Comparison of ENCODE assay signal across 34 cellular contexts in genomic region chr20:40578961-40579360, GRCh38.
"Had no signal": no experiment of that assay in that cellular context is flagged by ENCODE, and none has a peak within 500 bp of the region (broad histone marks: within the 10 kb centered on the region; RNA-seq: fewer than 3 reads in every experiment).

No MANE protein-coding gene starts in this region.

- H3K9me3 ChIP-seq: Peyer's patch had no signal

- H3K27me3 ChIP-seq: brain microvascular endothelial cell, Peyer's patch had no signal

- H3K36me3 ChIP-seq: brain microvascular endothelial cell, Peyer's patch had no signal

- H3K4me3 ChIP-seq: Peyer's patch had no signal

- DNase-seq: activated B cell treated with CpG ODN at 0.5 μM for 24 hours; activated CD4-positive, alpha-beta memory T cell treated with anti-CD3 and anti-CD28 coated beads, Interleukin-2, amount 10 ng/mL, durations not matched to agents 7 days and 5 days; activated CD4-positive, alpha-beta T cell treated with anti-CD3 and anti-CD28 coated beads for 4 hours; activated CD4-positive, alpha-beta T cell treated with anti-CD3 and anti-CD28 coated beads, Interleukin-2, amount 50 U/mL, for 1 hour; activated CD4-positive, CD25-positive, alpha-beta regulatory T cell treated with anti-CD3 and anti-CD28 coated beads, Interleukin-2, amount 50 U/mL, for 72 hours; activated CD8-positive, alpha-beta memory T cell treated with anti-CD3 and anti-CD28 coated beads for 24 hours; activated CD8-positive, alpha-beta memory T cell treated with anti-CD3 and anti-CD28 coated beads, Interleukin-2, amount 10 ng/mL, durations not matched to agents 7 days and 5 days; activated CD8-positive, alpha-beta memory T cell treated with anti-CD3 and anti-CD28 coated beads, Interleukin-2, amount 50 U/mL, for 48 hours; activated effector memory CD4-positive, alpha-beta T cell treated with anti-CD3 and anti-CD28 coated beads, Interleukin-2, amount 50 U/mL, for 16 hours; activated naive CD4-positive, alpha-beta T cell; activated naive CD4-positive, alpha-beta T cell treated with anti-CD3 and anti-CD28 coated beads, Interleukin-2, amount 50 U/mL, for 16 hours; activated naive CD8-positive, alpha-beta T cell treated with anti-CD3 and anti-CD28 coated beads for 36 hours; activated T-cell treated with anti-CD3 and anti-CD28 coated beads, Interleukin-2, amount 50 U/mL, for 72 hours; amniotic stem cell; aorta; brain microvascular endothelial cell; central memory CD4-positive, alpha-beta T cell; Kasumi-1; KG1; NCI-H1105; NCI-H1417 treated with DMSO at 0.1 percent for 48 hours; NCI-H2029; NCI-H226; NCI-H510A treated with DMSO at 0.1 percent for 48 hours; NCI-H526 treated with DMSO at 0.1 percent for 48 hours; NCI-H774; PC-3; Peyer's patch; SW 1271; T-helper 1 cell; T-helper 2 cell; T-helper 9 cell had no signal

- H3K27ac ChIP-seq: brain microvascular endothelial cell, Peyer's patch, RWPE1, VCaP had no signal
